Comparison of ENCODE assay signal across 8 cellular contexts in genomic region chr11:120108154-120108784, GRCh38. TPM values are rescaled to one million over a fixed set of nuclear protein-coding genes. Genes with fewer than 3 reads are reported as not detected.
DNase-seq lines count a peak whose midpoint lies in the region; ATAC-seq and TF ChIP-seq lines count a peak whose summit lies in the region.

No MANE protein-coding gene starts in this region.

- H3K4me1 ChIP-seq in heart right ventricle: no peaks in the 10 kb centered on the region

- 1 to 2% methylated on average over 6 of the region's 6 CpGs for WGBS in heart right ventricle, 2 donors

- H3K27me3 ChIP-seq in SU-DHL-6 (ENCODE audit: low read length) (no peaks in the 10 kb centered on the region), heart right ventricle (peaks cover 0 to 36% (median 13%) of the 10 kb centered on the region in 7 donors)

- no peaks in the 10 kb centered on the region for H3K9me2 ChIP-seq in SU-DHL-6 (replicated peaks; ENCODE audit: insufficient read depth, low read length)

- no peaks in the 10 kb centered on the region for H3F3A ChIP-seq in SU-DHL-6 (ENCODE audit: insufficient read depth)

- no peaks in the 10 kb centered on the region for H3K9me3 ChIP-seq in SU-DHL-6 (ENCODE audit: insufficient read depth, low read length)
- no peaks in the 10 kb centered on the region for H3K9me3 ChIP-seq in heart right ventricle

- intact Hi-C loops in heart right ventricle (cut with DNase I): loop anchor here (1.0 to 10.0 kb wide), 11 partner anchors 373 to 627 kb away; partner anchors contain the start of gene NECTIN1 (in 4 of the 10)

- DNase-seq in SIG-M5 treated with dmso at 0.1 percent for 504 hours (lab: John Stamatoyannopoulos, UW; ENCODE audit: unreplicated experiment) (peak; percentile 2), SIG-M5 (lab: John Stamatoyannopoulos, UW) (no peak), heart right ventricle (peak; percentile 48 to 71), renal cortical epithelial cell (ENCODE audit: low read depth) (peak; percentile 11)
- peak; percentile 26 for DNase-seq in activated naive CD8-positive, alpha-beta T cell treated with anti-CD3 and anti-CD28 coated beads, Interleukin-2, amount 50 U/mL, for 16 hours (ENCODE audit: low read depth, low spot score)

- no peaks in the 10 kb centered on the region for H3K79me2 ChIP-seq in SU-DHL-6 (ENCODE audit: insufficient read depth, low read length)

- H3K27ac ChIP-seq in SU-DHL-6 (ENCODE audit: low read depth, low read length) (no peak overlapping the region), heart right ventricle (no peak overlapping the region)

- peak; percentile 77 to 94 (median 86) for ATAC-seq in heart right ventricle
- ATAC-seq in GM18868 (IDR thresholded peaks at IDR 0.05; ENCODE audit: unreplicated experiment): no peak

- TF ChIP-seq CTCF in LNCAP (IDR thresholded peaks at IDR 0.05): peak; percentile 100
- peak; percentile 92 for TF ChIP-seq CTCF in SU-DHL-6 (IDR thresholded peaks at IDR 0.05; ENCODE audit: insufficient read depth, low read length, poor library complexity, severe bottlenecking)
- peak; percentile 94 to 100 (median 99) for TF ChIP-seq CTCF in heart right ventricle (IDR thresholded peaks at IDR 0.05)

- H3K4me3 ChIP-seq in SU-DHL-6 (ENCODE audit: insufficient read depth, low read length, poor library complexity, severe bottlenecking): no peak overlapping the region
- H3K4me3 ChIP-seq in heart right ventricle: no peak overlapping the region

- H4K20me1 ChIP-seq in SU-DHL-6 (ENCODE audit: low read depth, low read length): no peaks in the 10 kb centered on the region

- H3K9ac ChIP-seq in SU-DHL-6 (ENCODE audit: low read length): no peak overlapping the region

- H2AFZ ChIP-seq in SU-DHL-6 (ENCODE audit: low read depth, low read length, severe bottlenecking): no peak overlapping the region

- no peak overlapping the region for H3K4me2 ChIP-seq in SU-DHL-6 (ENCODE audit: low read depth, low read length, poor library complexity, severe bottlenecking)

- no peaks in the 10 kb centered on the region for H3K36me3 ChIP-seq in SU-DHL-6 (ENCODE audit: low read length)
- H3K36me3 ChIP-seq in heart right ventricle: no peaks in the 10 kb centered on the region

RNA-seq across cellular contexts. Expression of gene TRIM29, which starts 29.6 kb away (rescaled TPM):
- total RNA-seq in heart right ventricle: under 1 TPM in 2 of 10 donors, not detected in 8; 0.30 to 0.64 TPM
- under 1 TPM in 1 of 2 donors, not detected in 1; 0.17 TPM for polyA plus RNA-seq in heart right ventricle
- 0.69 and 2.4 TPM in 2 replicates for total RNA-seq in renal cortical epithelial cell
